In genomic region chr17:2929881-2930533, GRCh38 we compare ENCODE assay signal across 1 cellular context.
TF ChIP-seq lines count a peak whose summit lies in the region.

No MANE protein-coding gene starts in this region.

TF ChIP-seq in A549, 52 proteins besides CTCF, POLR2A, EP300 and RAD21 (continued from another document):
- TF ChIP-seq PHF8 (IDR thresholded peaks at IDR 0.05; ENCODE audit: borderline replicate concordance, low read depth), result no peak
- no peak for TF ChIP-seq RARB (CRISPR knock-in tag; IDR thresholded peaks at IDR 0.05)
- no peak for TF ChIP-seq HEYL (CRISPR knock-in tag; IDR thresholded peaks at IDR 0.05)
- TF ChIP-seq HMGXB4 (CRISPR knock-in tag; IDR thresholded peaks at IDR 0.05; ENCODE audit: borderline replicate concordance), result no peak
